8 cellular contexts compared by ENCODE assay signal in genomic region chr7:148701414-148701813, GRCh38. TPM values are rescaled to one million over a fixed set of nuclear protein-coding genes. Genes with fewer than 3 reads are reported as not detected.
DNase-seq lines count a peak whose midpoint lies in the region; ATAC-seq and TF ChIP-seq lines count a peak whose summit lies in the region.

No MANE protein-coding gene starts in this region.

- H3K9me3 ChIP-seq in cardiac muscle cell (ENCODE audit: low read depth) (no peaks in the 10 kb centered on the region), heart left ventricle (no peaks in the 10 kb centered on the region), iPS-18a (ENCODE audit: control insufficient read depth, low read depth, low read length) (no peaks in the 10 kb centered on the region), right cardiac atrium (ENCODE audit: control insufficient read depth, low read length) (no peaks in the 10 kb centered on the region)

- ATAC-seq in heart left ventricle (no peak), right cardiac atrium (no peak)

- H3K4me3 ChIP-seq in cardiac muscle cell, result no peak overlapping the region
- H3K4me3 ChIP-seq in heart left ventricle, result peak overlapping the region in 4 of 12 donors; percentile 85 to 98 (median 94)
- H3K4me3 ChIP-seq in iPS-18a (ENCODE audit: low read length), result peak overlapping the region; percentile 88
- H3K4me3 ChIP-seq in urinary bladder (ENCODE audit: low read depth, low read length), result peak overlapping the region; percentile 13
- no peak overlapping the region for H3K4me3 ChIP-seq in right cardiac atrium (ENCODE audit: low read length)

- no peak overlapping the region for H3K27ac Mint-ChIP-seq in activated CD4-positive, alpha-beta memory T cell treated with anti-CD3 and anti-CD28 coated beads, Interleukin-2, amount 10 ng/mL, durations not matched to agents 7 days and 5 days

- H3K36me3 ChIP-seq in cardiac muscle cell (no peaks in the 10 kb centered on the region), heart left ventricle (no peaks in the 10 kb centered on the region), iPS-18a (ENCODE audit: control insufficient read depth, low read depth, low read length) (no peaks in the 10 kb centered on the region), urinary bladder (ENCODE audit: insufficient read depth) (no peaks in the 10 kb centered on the region)

- DNase-seq in cardiac muscle cell (ENCODE audit: low read depth in 1 of 2, low spot score in 1 of 2) (peak in 1 of 2 donors; percentile 30), heart left ventricle (no peak), globus pallidus (ENCODE audit: low spot score) (no peak), right cardiac atrium (no peak), HUDEP-2 (lab: John Stamatoyannopoulos, UW; ENCODE audit: unreplicated experiment in 76 of 76) (no peak)
- DNase-seq in activated CD4-positive, alpha-beta memory T cell treated with anti-CD3 and anti-CD28 coated beads, Interleukin-2, amount 10 ng/mL, durations not matched to agents 7 days and 5 days, result no peak

- H3K9me3 Mint-ChIP-seq in activated CD4-positive, alpha-beta memory T cell treated with anti-CD3 and anti-CD28 coated beads, Interleukin-2, amount 10 ng/mL, durations not matched to agents 7 days and 5 days, result no peaks in the 10 kb centered on the region

- H3K27me3 Mint-ChIP-seq in activated CD4-positive, alpha-beta memory T cell treated with anti-CD3 and anti-CD28 coated beads, Interleukin-2, amount 10 ng/mL, durations not matched to agents 7 days and 5 days, result no peaks in the 10 kb centered on the region

- H3K27me3 ChIP-seq in cardiac muscle cell, result no peaks in the 10 kb centered on the region
- H3K27me3 ChIP-seq in heart left ventricle, result no peaks in the 10 kb centered on the region
- H3K27me3 ChIP-seq in iPS-18a (ENCODE audit: control insufficient read depth, insufficient read depth, low read length), result peaks cover 7% of the 10 kb centered on the region
- H3K27me3 ChIP-seq in right cardiac atrium (ENCODE audit: control insufficient read depth, insufficient read depth), result no peaks in the 10 kb centered on the region

- POLR2A ChIA-PET in activated CD4-positive, alpha-beta memory T cell treated with anti-CD3 and anti-CD28 coated beads, Interleukin-2, amount 10 ng/mL, durations not matched to agents 7 days and 5 days (lab: Charles Lee), result interaction anchor here (0.7 to 3.8 kb wide), 5 partner anchors 12 to 240 kb away, joined by 3 to 46 read pairs (median 7); partner anchors contain the start of gene EZH2

- peaks cover 7% of the 10 kb centered on the region for H3K36me3 Mint-ChIP-seq in activated CD4-positive, alpha-beta memory T cell treated with anti-CD3 and anti-CD28 coated beads, Interleukin-2, amount 10 ng/mL, durations not matched to agents 7 days and 5 days (ENCODE audit: low read depth)

- TF ChIP-seq CTCF in cardiac muscle cell (IDR thresholded peaks at IDR 0.05; ENCODE audit: low read depth, low read length) (no peak), heart left ventricle (IDR thresholded peaks at IDR 0.05) (no peak)

- H3K4me3 Mint-ChIP-seq in activated CD4-positive, alpha-beta memory T cell treated with anti-CD3 and anti-CD28 coated beads, Interleukin-2, amount 10 ng/mL, durations not matched to agents 7 days and 5 days, result peak overlapping the region; percentile 87

- no peak overlapping the region for H3K9ac ChIP-seq in iPS-18a (ENCODE audit: low read length)

- CTCF ChIA-PET in activated CD4-positive, alpha-beta memory T cell treated with anti-CD3 and anti-CD28 coated beads, Interleukin-2, amount 10 ng/mL, durations not matched to agents 7 days and 5 days (lab: Charles Lee), result interaction anchor here (1.3 kb wide), 1 partner anchor 126 kb away, joined by 3 read pairs; no protein-coding TSS in a partner anchor

- TF ChIP-seq POLR2A in heart left ventricle (IDR thresholded peaks at IDR 0.05), result no peak

- intact Hi-C loops in heart left ventricle (cut with DNase I), result loop anchor here in 3 of 10 donors (5.0 to 10.0 kb wide), 3 partner anchors 73 to 83 kb away; no protein-coding TSS in a partner anchor
- intact Hi-C loops in right cardiac atrium (cut with DNase I), result no loop called here

- H3K4me1 Mint-ChIP-seq in activated CD4-positive, alpha-beta memory T cell treated with anti-CD3 and anti-CD28 coated beads, Interleukin-2, amount 10 ng/mL, durations not matched to agents 7 days and 5 days, result peaks cover 58% of the 10 kb centered on the region

- H3K4me1 ChIP-seq in cardiac muscle cell (ENCODE audit: low read depth) (peaks cover 41% of the 10 kb centered on the region), heart left ventricle (peaks cover 15 to 73% (median 61%) of the 10 kb centered on the region in 12 donors), iPS-18a (ENCODE audit: control insufficient read depth, low read depth, low read length) (peaks cover 69% of the 10 kb centered on the region), urinary bladder (ENCODE audit: insufficient read depth) (peaks cover 1% of the 10 kb centered on the region), right cardiac atrium (ENCODE audit: control insufficient read depth, insufficient read depth, low read length) (peaks cover 10% of the 10 kb centered on the region)

- 59 to 75% (median 71%) methylated on average over 1 of the region's 1 CpG for WGBS in heart left ventricle, 4 donors
- 37% methylated on average over 1 of the region's 1 CpG for WGBS in urinary bladder
- 48% methylated on average over 1 of the region's 1 CpG for WGBS in right cardiac atrium

- H3K27ac ChIP-seq in cardiac muscle cell, result peak overlapping the region; percentile 99
- peak overlapping the region in 1 of 12 donors; percentile 99 for H3K27ac ChIP-seq in heart left ventricle
- no peak overlapping the region for H3K27ac ChIP-seq in iPS-18a (ENCODE audit: low read length)
- no peak overlapping the region for H3K27ac ChIP-seq in urinary bladder (ENCODE audit: low read depth)
- H3K27ac ChIP-seq in right cardiac atrium (ENCODE audit: low read length), result no peak overlapping the region

RNA-seq across cellular contexts. Expression of gene CUL1, which starts 2.7 kb away (rescaled TPM):
- 58.8 and 59.0 TPM in 2 replicates for total RNA-seq in cardiac muscle cell
- 71.6 and 97.0 TPM in 2 replicates for polyA plus RNA-seq in cardiac muscle cell
- total RNA-seq in heart left ventricle, result 10 to 100 TPM; 39.8 to 58.3 (median 43.6) TPM
- 10 to 100 TPM; 17.5 to 45.6 TPM for polyA plus RNA-seq in heart left ventricle
- 10 to 100 TPM; 46.9 to 48.7 TPM for total RNA-seq in activated CD4-positive, alpha-beta memory T cell treated with anti-CD3 and anti-CD28 coated beads, Interleukin-2, amount 10 ng/mL, durations not matched to agents 7 days and 5 days
- total RNA-seq in urinary bladder, result 49.8 TPM
- polyA plus RNA-seq in urinary bladder, result 48.4 TPM
- 10 to 100 TPM; 49.3 to 52.8 (median 52.5) TPM for total RNA-seq in right cardiac atrium
- 36.1 TPM for polyA plus RNA-seq in right cardiac atrium

Comparison
In these comparisons a context has a peak if more than half of its experiments do, and no peak if none do; other contexts are left out.
1. H3K4me3 ChIP-seq: peak in iPS-18a (single experiment) and urinary bladder (single experiment); none in cardiac muscle cell (single experiment) and right cardiac atrium (single experiment).